In genomic region chr7:137343483-137343841, GRCh38 we compare ENCODE assay signal across 1 cellular context.
A peak's percentile ranks its signal among the peaks of the same experiment; 100 is the strongest.
TF ChIP-seq lines count a peak whose summit lies in the region.

TSS of gene PTN (minus strand) at chr7:137343733. CDS start at chr7:137254973, 88,760 bp downstream.

TF ChIP-seq in SK-N-SH, 30 proteins besides CTCF, POLR2A, EP300 and RAD21 (continued from another document):
- TF ChIP-seq IRF3 (IDR thresholded peaks at IDR 0.05; ENCODE audit: low read depth, low read length) (no peak), PBX3 (IDR thresholded peaks at IDR 0.05) (0 out of 2 replicates have a peak, but pooled peaks have one; percentile 7), USF1 (IDR thresholded peaks at IDR 0.05; ENCODE audit: borderline replicate concordance, low read depth) (no peak), USF2 (IDR thresholded peaks at IDR 0.05; ENCODE audit: borderline replicate concordance, low read depth, low read length) (no peak), RXRA (IDR thresholded peaks at IDR 0.05; ENCODE audit: borderline replicate concordance, low read depth) (no peak), YY1 (IDR thresholded peaks at IDR 0.05; ENCODE audit: low read depth) (no peak), SIN3A (IDR thresholded peaks at IDR 0.05; ENCODE audit: borderline replicate concordance, low read depth, low read length) (peak; percentile 70; the same call in 1 of the 2 replicates), RFX5 (IDR thresholded peaks at IDR 0.05; ENCODE audit: low read length) (no peak), TEAD4 (IDR thresholded peaks at IDR 0.05; ENCODE audit: borderline replicate concordance, insufficient read depth) (no peak), MEF2A (IDR thresholded peaks at IDR 0.05; ENCODE audit: borderline replicate concordance, low read depth) (no peak), FOSL2 (IDR thresholded peaks at IDR 0.05; ENCODE audit: borderline replicate concordance, low read depth) (peak; percentile 75), EZH2phosphoT487 (IDR thresholded peaks at IDR 0.05; ENCODE audit: borderline replicate concordance, low read depth) (no peak), CHD2 (IDR thresholded peaks at IDR 0.05; ENCODE audit: low read length, partially characterized antibody) (no peak), SMC3 (IDR thresholded peaks at IDR 0.05; ENCODE audit: low read depth, low read length) (no peak), JUND (IDR thresholded peaks at IDR 0.05) (peak; percentile 61; the same call in 1 of the 2 replicates), FOXJ3 (CRISPR knock-in tag; IDR thresholded peaks at IDR 0.05) (no peak), TAF1 (IDR thresholded peaks at IDR 0.05; ENCODE audit: borderline replicate concordance, low read depth, low read length) (no peak)
